ENCODE assay signal across 13 cellular contexts in genomic region chr3:81270603-81271371, GRCh38.
DNase-seq lines count a peak whose midpoint lies in the region; ATAC-seq, FAIRE-seq and TF ChIP-seq lines count a peak whose summit lies in the region.
"Had no signal": no experiment of that assay in that cellular context is flagged by ENCODE, and none has a peak within 500 bp of the region (broad histone marks: within the 10 kb centered on the region; RNA-seq: fewer than 3 reads in every experiment).

No MANE protein-coding gene starts in this region.

- no peaks in the 10 kb centered on the region for H3K27me3 ChIP-seq in SJCRH30

- ATAC-seq in GM18505 (IDR thresholded peaks at IDR 0.05; ENCODE audit: unreplicated experiment) = peak; percentile 91
- ATAC-seq in GM21423 (IDR thresholded peaks at IDR 0.05; ENCODE audit: unreplicated experiment) = peak; percentile 100
- peak; percentile 69 for ATAC-seq in HG03025 (IDR thresholded peaks at IDR 0.05; ENCODE audit: low FRiP score, unreplicated experiment)
- ATAC-seq in HG03575 (IDR thresholded peaks at IDR 0.05; ENCODE audit: extremely low read depth, insufficient number of reproducible peaks, low FRiP score, unreplicated experiment) = peak; percentile 90

- H3K4me3 ChIP-seq in SJCRH30 = no peak overlapping the region
- H3K4me3 ChIP-seq: smooth muscle cell had no signal

- H3K27ac ChIP-seq in SJCRH30 = no peak overlapping the region
- H3K27ac ChIP-seq: VCaP had no signal

- FAIRE-seq in GM12892 (lab: Jason Lieb, UNC) (no peak), D721Med (lab: Jason Lieb, UNC) (no peak)

- no peaks in the 10 kb centered on the region for H3K9me3 ChIP-seq in SJCRH30 (replicated peaks)

- no peaks in the 10 kb centered on the region for H3K4me1 ChIP-seq in SJCRH30

- DNase-seq in GM12892 (ENCODE audit: insufficient read length) = no peak
- no peak for DNase-seq in D721Med (ENCODE audit: insufficient read length, low spot score)
- no peak for DNase-seq in SJCRH30
- DNase-seq in NCI-H2107 (lab: John Stamatoyannopoulos, UW) = no peak
- DNase-seq: activated CD8-positive, alpha-beta memory T cell treated with anti-CD3 and anti-CD28 coated beads, Interleukin-2, amount 50 U/mL, for 48 hours; DND-41; SHP77 treated with DMSO at 0.1 percent for 48 hours had no signal

- TF ChIP-seq POLR2A in GM18505 (IDR thresholded peaks at IDR 0.05; ENCODE audit: borderline replicate concordance, extremely low read depth, insufficient read depth, insufficient read length) (no peak), GM12892 (IDR thresholded peaks at IDR 0.05; ENCODE audit: low read depth, low read length) (no peak)

- no peaks in the 10 kb centered on the region for H3K36me3 ChIP-seq in SJCRH30

- no peak for TF ChIP-seq CTCF in D721Med (IDR thresholded peaks at IDR 0.05; ENCODE audit: insufficient read depth, missing control alignments)
